In genomic region chr9:99106044-99106375, GRCh38 we compare ENCODE assay signal across 8 cellular contexts. TPM values are rescaled to one million over a fixed set of nuclear protein-coding genes. Genes with fewer than 3 reads are reported as not detected.
DNase-seq lines count a peak whose midpoint lies in the region; ATAC-seq and TF ChIP-seq lines count a peak whose summit lies in the region.

No MANE protein-coding gene starts in this region.

- peak overlapping the region; percentile 63 for H3K27ac Mint-ChIP-seq in activated naive CD4-positive, alpha-beta T cell treated with anti-CD3 and anti-CD28 coated beads for 36 hours
- H3K27ac Mint-ChIP-seq in type B pancreatic cell = peak overlapping the region; percentile 63

- H3K27me3 Mint-ChIP-seq in activated naive CD4-positive, alpha-beta T cell treated with anti-CD3 and anti-CD28 coated beads for 36 hours (ENCODE audit: low read depth) = no peaks in the 10 kb centered on the region
- no peaks in the 10 kb centered on the region for H3K27me3 Mint-ChIP-seq in type B pancreatic cell

- ATAC-seq in body of pancreas (no peak), lung (ENCODE audit: insufficient read depth, low FRiP score) (no peak), HG03196 (IDR thresholded peaks at IDR 0.05; ENCODE audit: unreplicated experiment) (no peak), HG02840 (IDR thresholded peaks at IDR 0.05; ENCODE audit: low FRiP score, unreplicated experiment) (no peak)

- peak overlapping the region in 3 of 4 donors; percentile 50 to 85 (median 77) for H3K27ac ChIP-seq in body of pancreas
- H3K27ac ChIP-seq in lung (ENCODE audit: low read depth in 1 of 2, low read length in 1 of 2) = peak overlapping the region; percentile 83 to 97

- 2 to 4% methylated on average over 9 of the region's 9 CpGs for WGBS in body of pancreas, 2 donors
- WGBS in lung, 2 donors = 1 to 2% methylated on average over 9 of the region's 9 CpGs

- no peak for TF ChIP-seq CTCF in body of pancreas (IDR thresholded peaks at IDR 0.05)
- no peak for TF ChIP-seq CTCF in lung (IDR thresholded peaks at IDR 0.05; ENCODE audit: control extremely low read depth, extremely low read depth)
- TF ChIP-seq CTCF in type B pancreatic cell (conservative IDR thresholded peaks at IDR 0.05) = no peak

- CTCF ChIA-PET in activated naive CD4-positive, alpha-beta T cell treated with anti-CD3 and anti-CD28 coated beads for 36 hours (lab: Charles Lee) = interaction anchor here (0.6 to 4.0 kb wide), 7 partner anchors 17 to 1709 kb away, joined by 3 to 29 read pairs (median 3); no protein-coding TSS in a partner anchor

- H3K36me3 Mint-ChIP-seq in activated naive CD4-positive, alpha-beta T cell treated with anti-CD3 and anti-CD28 coated beads for 36 hours (ENCODE audit: low read depth) = no peaks in the 10 kb centered on the region
- H3K36me3 Mint-ChIP-seq in type B pancreatic cell = peaks cover 9% of the 10 kb centered on the region

- peaks cover 20% of the 10 kb centered on the region for H3K4me1 ChIP-seq in body of pancreas
- H3K4me1 ChIP-seq in lung (ENCODE audit: control insufficient read depth in 2 of 2, insufficient read depth in 2 of 2, low read length in 2 of 2) = peaks cover 3 to 19% of the 10 kb centered on the region in 2 donors

- no peaks in the 10 kb centered on the region for H3K9me3 Mint-ChIP-seq in activated naive CD4-positive, alpha-beta T cell treated with anti-CD3 and anti-CD28 coated beads for 36 hours
- no peaks in the 10 kb centered on the region for H3K9me3 Mint-ChIP-seq in type B pancreatic cell

- peaks cover 56% of the 10 kb centered on the region for H3K4me1 Mint-ChIP-seq in activated naive CD4-positive, alpha-beta T cell treated with anti-CD3 and anti-CD28 coated beads for 36 hours (ENCODE audit: low read depth)
- peaks cover 47% of the 10 kb centered on the region for H3K4me1 Mint-ChIP-seq in type B pancreatic cell (ENCODE audit: unreplicated experiment)

- H3K9me3 ChIP-seq in body of pancreas = no peaks in the 10 kb centered on the region
- H3K9me3 ChIP-seq in lung (ENCODE audit: control insufficient read depth in 2 of 2, insufficient read depth in 1 of 2, low read length in 1 of 2) = no peaks in the 10 kb centered on the region

- DNase-seq in activated naive CD4-positive, alpha-beta T cell treated with anti-CD3 and anti-CD28 coated beads for 36 hours = no peak
- DNase-seq in activated naive CD4-positive, alpha-beta T cell (lab: John Stamatoyannopoulos, UW) = no peak
- no peak for DNase-seq in body of pancreas
- DNase-seq in lung (ENCODE audit: low spot score) = no peak
- DNase-seq in type B pancreatic cell (ENCODE audit: extremely low spot score, unreplicated experiment) = no peak
- DNase-seq in HuH-7.5 (ENCODE audit: low spot score) = no peak

- H3K36me3 ChIP-seq in body of pancreas (replicated peaks in 1 of 2; ENCODE audit: insufficient read depth in 1 of 2, low read depth in 2 of 2) (no peaks in the 10 kb centered on the region), lung (ENCODE audit: control insufficient read depth in 2 of 2, insufficient read depth in 2 of 2, low read length in 2 of 2) (peaks cover 0 to 1% of the 10 kb centered on the region in 2 donors)

- intact Hi-C loops in activated naive CD4-positive, alpha-beta T cell treated with anti-CD3 and anti-CD28 coated beads for 36 hours (cut with micrococcal nuclease) = loop anchor here (5.0 to 10.0 kb wide), 2 partner anchors 716 to 1001 kb away; partner anchors contain the start of gene NR4A3
- intact Hi-C loops in body of pancreas (cut with DNase I) = no loop called here

- H3K4me3 Mint-ChIP-seq in activated naive CD4-positive, alpha-beta T cell treated with anti-CD3 and anti-CD28 coated beads for 36 hours = peak overlapping the region; percentile 76
- H3K4me3 Mint-ChIP-seq in type B pancreatic cell = peak overlapping the region; percentile 91

- no peaks in the 10 kb centered on the region for H3K27me3 ChIP-seq in body of pancreas
- H3K27me3 ChIP-seq in lung (ENCODE audit: control insufficient read depth, insufficient read depth) = no peaks in the 10 kb centered on the region

- H3K4me3 ChIP-seq in body of pancreas (peak overlapping the region; percentile 26 to 63), lung (peak overlapping the region; percentile 73)

- TF ChIP-seq POLR2A in body of pancreas (IDR thresholded peaks at IDR 0.05) = no peak

RNA-seq across cellular contexts. Expression of gene TGFBR1, which starts 1.1 kb away (rescaled TPM):
- total RNA-seq in activated naive CD4-positive, alpha-beta T cell treated with anti-CD3 and anti-CD28 coated beads for 36 hours = 10 to 100 TPM; 13.7 to 16.9 TPM
- total RNA-seq in body of pancreas (10 to 100 TPM; 10.5 to 18.7 TPM), lung (10 to 100 TPM; 43.1 to 73.2 TPM), type B pancreatic cell (ENCODE audit: low replicate concordance) (34.4 and 88.1 TPM in 2 replicates)
- polyA plus RNA-seq in lung = 10 to 100 TPM; 14.2 to 14.7 TPM
